10 cellular contexts compared by ENCODE assay signal in genomic region chr6:111992851-111993250, GRCh38.
DNase-seq lines count a peak whose midpoint lies in the region; ATAC-seq and TF ChIP-seq lines count a peak whose summit lies in the region.
"Had no signal": no experiment of that assay in that cellular context is flagged by ENCODE, and none has a peak within 500 bp of the region (broad histone marks: within the 10 kb centered on the region; RNA-seq: fewer than 3 reads in every experiment).

No MANE protein-coding gene starts in this region.

- H3K9me3 ChIP-seq in thyroid gland: no peaks in the 10 kb centered on the region

- no peaks in the 10 kb centered on the region for H3K27me3 Mint-ChIP-seq in stimulated activated memory B cell treated with anti-CD40 and anti-IgM and Interleukin-4, amounts not matched to agents 10 μg/mL and 1 μg/mL and 100 μg/mL, for 72 hours

- H3K27ac ChIP-seq in thyroid gland: no peak overlapping the region

- ATAC-seq in stimulated activated memory B cell treated with anti-CD40 and anti-IgM and Interleukin-4, amounts not matched to agents 10 μg/mL and 1 μg/mL and 100 μg/mL, for 72 hours: peak; percentile 48
- ATAC-seq: HepG2 had no signal

- H3K27me3 ChIP-seq in thyroid gland: no peaks in the 10 kb centered on the region

- no peak overlapping the region for H3K4me3 Mint-ChIP-seq in stimulated activated memory B cell treated with anti-CD40 and anti-IgM and Interleukin-4, amounts not matched to agents 10 μg/mL and 1 μg/mL and 100 μg/mL, for 72 hours
- H3K4me3 Mint-ChIP-seq: nephron progenitor cell had no signal

- intact Hi-C loops in thyroid gland (cut with DNase I): loop anchor here (10.0 kb wide), 2 partner anchors 118 to 188 kb away; partner anchors contain the start of gene FYN

- in situ Hi-C loops in GM13976 (cut with MboI; ENCODE audit: low sequenced_read_pairs, unreplicated experiment): no loop called here

- no peak overlapping the region for H3K27ac Mint-ChIP-seq in stimulated activated memory B cell treated with anti-CD40 and anti-IgM and Interleukin-4, amounts not matched to agents 10 μg/mL and 1 μg/mL and 100 μg/mL, for 72 hours

- TF ChIP-seq CTCF in thyroid gland (IDR thresholded peaks at IDR 0.05) (no peak), GM13976 (IDR thresholded peaks at IDR 0.05; ENCODE audit: borderline replicate concordance, control extremely low read depth, extremely low read depth, insufficient read depth, missing control alignments) (no peak)

- peak; percentile 21 for DNase-seq in NK-92 treated with Interleukin-12 subunit alpha and Interleukin-12 subunit beta, amount 100 ng/mL, for 24 hours (lab: John Stamatoyannopoulos, UW)
- DNase-seq in NK-92 (lab: John Stamatoyannopoulos, UW; ENCODE audit: unreplicated experiment): no peak
- DNase-seq in NCI-H69 (lab: John Stamatoyannopoulos, UW): peak; percentile 37
- peak; percentile 48 for DNase-seq in activated naive CD4-positive, alpha-beta T cell treated with anti-CD3 and anti-CD28 coated beads, Interleukin-2, amount 50 U/mL, for 16 hours
- no peak for DNase-seq in thyroid gland
- no peak for DNase-seq in SIG-M5 treated with dmso at 0.1 percent for 504 hours (lab: John Stamatoyannopoulos, UW; ENCODE audit: unreplicated experiment)
- no peak for DNase-seq in GM13976 (ENCODE audit: low spot score)
- DNase-seq: nephron progenitor cell had no signal

- 74 to 86% methylated on average over 4 of the region's 4 CpGs for WGBS in thyroid gland, 2 donors

- H3K9me3 Mint-ChIP-seq in stimulated activated memory B cell treated with anti-CD40 and anti-IgM and Interleukin-4, amounts not matched to agents 10 μg/mL and 1 μg/mL and 100 μg/mL, for 72 hours: no peaks in the 10 kb centered on the region

- H3K4me1 Mint-ChIP-seq in stimulated activated memory B cell treated with anti-CD40 and anti-IgM and Interleukin-4, amounts not matched to agents 10 μg/mL and 1 μg/mL and 100 μg/mL, for 72 hours: peaks cover 25% of the 10 kb centered on the region

- no peaks in the 10 kb centered on the region for H3K36me3 ChIP-seq in thyroid gland

- H3K36me3 Mint-ChIP-seq in stimulated activated memory B cell treated with anti-CD40 and anti-IgM and Interleukin-4, amounts not matched to agents 10 μg/mL and 1 μg/mL and 100 μg/mL, for 72 hours: no peaks in the 10 kb centered on the region

- TF ChIP-seq POLR2A in thyroid gland (IDR thresholded peaks at IDR 0.05): no peak

- peaks cover 18 to 34% of the 10 kb centered on the region in 2 donors for H3K4me1 ChIP-seq in thyroid gland

- H3K4me3 ChIP-seq in thyroid gland (replicated peaks in 1 of 3): no peak overlapping the region

Comparison
In these comparisons a context has a peak if more than half of its experiments do, and no peak if none do; other contexts are left out.
1. DNase-seq: peak in NK-92 treated with Interleukin-12 subunit alpha and Interleukin-12 subunit beta, amount 100 ng/mL, for 24 hours (single experiment), NCI-H69 (single experiment) and activated naive CD4-positive, alpha-beta T cell treated with anti-CD3 and anti-CD28 coated beads, Interleukin-2, amount 50 U/mL, for 16 hours (single experiment); none in NK-92 (single experiment), thyroid gland (0 of 2), SIG-M5 treated with dmso at 0.1 percent for 504 hours (single experiment) and GM13976 (single experiment).